In the genomic region with DNA sequence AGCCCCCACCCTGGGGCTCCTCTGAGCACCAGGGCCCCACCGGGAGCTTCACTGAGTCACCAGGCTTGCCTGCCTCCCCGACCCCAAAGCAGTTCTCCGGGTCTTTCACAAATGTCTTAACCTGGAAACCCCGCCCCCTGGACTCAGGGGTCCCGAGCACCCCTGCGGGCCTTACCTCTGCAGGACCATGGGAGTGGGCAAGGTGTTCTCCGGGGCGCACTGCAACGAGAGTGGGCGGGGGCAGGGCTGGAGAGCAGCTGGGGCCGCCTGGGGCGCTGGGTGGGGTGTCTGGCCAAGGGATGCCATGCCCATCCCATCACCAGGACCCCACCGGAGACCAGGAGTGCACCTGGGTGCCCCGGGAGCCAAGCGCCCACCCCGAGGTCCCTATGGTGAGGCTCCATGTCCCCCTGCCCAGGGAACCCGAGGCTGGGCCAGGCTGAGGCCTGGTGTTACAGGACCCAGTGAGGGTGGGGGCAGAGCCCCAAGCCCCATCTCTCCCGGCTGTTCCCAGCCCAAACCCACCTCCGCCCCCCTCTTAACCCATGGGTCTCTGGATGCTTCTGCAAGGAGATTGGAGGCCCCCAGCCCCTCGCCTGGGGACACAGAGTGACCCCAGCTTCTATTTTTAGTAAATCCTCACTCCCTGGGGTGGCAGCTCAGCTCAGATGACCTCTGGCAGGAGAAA, we compare ENCODE assay signal across 1 cellular context.
A peak's percentile ranks its signal among the peaks of the same experiment; 100 is the strongest.
TF ChIP-seq lines count a peak whose summit lies in the region.

No MANE protein-coding gene starts in this region.

TF ChIP-seq in GM12878, 131 proteins besides CTCF, POLR2A, EP300 and RAD21:
- peak; percentile 18; the same call in 1 of the 2 replicates for TF ChIP-seq POLR2AphosphoS2 (IDR thresholded peaks at IDR 0.05; ENCODE audit: low read depth, low read length)
- no peak for TF ChIP-seq ZSCAN29 (IDR thresholded peaks at IDR 0.05)
- TF ChIP-seq, protein P1, sequence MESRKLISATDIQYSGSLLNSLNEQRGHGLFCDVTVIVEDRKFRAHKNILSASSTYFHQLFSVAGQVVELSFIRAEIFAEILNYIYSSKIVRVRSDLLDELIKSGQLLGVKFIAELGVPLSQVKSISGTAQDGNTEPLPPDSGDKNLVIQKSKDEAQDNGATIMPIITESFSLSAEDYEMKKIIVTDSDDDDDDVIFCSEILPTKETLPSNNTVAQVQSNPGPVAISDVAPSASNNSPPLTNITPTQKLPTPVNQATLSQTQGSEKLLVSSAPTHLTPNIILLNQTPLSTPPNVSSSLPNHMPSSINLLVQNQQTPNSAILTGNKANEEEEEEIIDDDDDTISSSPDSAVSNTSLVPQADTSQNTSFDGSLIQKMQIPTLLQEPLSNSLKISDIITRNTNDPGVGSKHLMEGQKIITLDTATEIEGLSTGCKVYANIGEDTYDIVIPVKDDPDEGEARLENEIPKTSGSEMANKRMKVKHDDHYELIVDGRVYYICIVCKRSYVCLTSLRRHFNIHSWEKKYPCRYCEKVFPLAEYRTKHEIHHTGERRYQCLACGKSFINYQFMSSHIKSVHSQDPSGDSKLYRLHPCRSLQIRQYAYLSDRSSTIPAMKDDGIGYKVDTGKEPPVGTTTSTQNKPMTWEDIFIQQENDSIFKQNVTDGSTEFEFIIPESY (IDR thresholded peaks at IDR 0.05), result no peak
- TF ChIP-seq JUNB (IDR thresholded peaks at IDR 0.05), result no peak
- TF ChIP-seq, protein P2, sequence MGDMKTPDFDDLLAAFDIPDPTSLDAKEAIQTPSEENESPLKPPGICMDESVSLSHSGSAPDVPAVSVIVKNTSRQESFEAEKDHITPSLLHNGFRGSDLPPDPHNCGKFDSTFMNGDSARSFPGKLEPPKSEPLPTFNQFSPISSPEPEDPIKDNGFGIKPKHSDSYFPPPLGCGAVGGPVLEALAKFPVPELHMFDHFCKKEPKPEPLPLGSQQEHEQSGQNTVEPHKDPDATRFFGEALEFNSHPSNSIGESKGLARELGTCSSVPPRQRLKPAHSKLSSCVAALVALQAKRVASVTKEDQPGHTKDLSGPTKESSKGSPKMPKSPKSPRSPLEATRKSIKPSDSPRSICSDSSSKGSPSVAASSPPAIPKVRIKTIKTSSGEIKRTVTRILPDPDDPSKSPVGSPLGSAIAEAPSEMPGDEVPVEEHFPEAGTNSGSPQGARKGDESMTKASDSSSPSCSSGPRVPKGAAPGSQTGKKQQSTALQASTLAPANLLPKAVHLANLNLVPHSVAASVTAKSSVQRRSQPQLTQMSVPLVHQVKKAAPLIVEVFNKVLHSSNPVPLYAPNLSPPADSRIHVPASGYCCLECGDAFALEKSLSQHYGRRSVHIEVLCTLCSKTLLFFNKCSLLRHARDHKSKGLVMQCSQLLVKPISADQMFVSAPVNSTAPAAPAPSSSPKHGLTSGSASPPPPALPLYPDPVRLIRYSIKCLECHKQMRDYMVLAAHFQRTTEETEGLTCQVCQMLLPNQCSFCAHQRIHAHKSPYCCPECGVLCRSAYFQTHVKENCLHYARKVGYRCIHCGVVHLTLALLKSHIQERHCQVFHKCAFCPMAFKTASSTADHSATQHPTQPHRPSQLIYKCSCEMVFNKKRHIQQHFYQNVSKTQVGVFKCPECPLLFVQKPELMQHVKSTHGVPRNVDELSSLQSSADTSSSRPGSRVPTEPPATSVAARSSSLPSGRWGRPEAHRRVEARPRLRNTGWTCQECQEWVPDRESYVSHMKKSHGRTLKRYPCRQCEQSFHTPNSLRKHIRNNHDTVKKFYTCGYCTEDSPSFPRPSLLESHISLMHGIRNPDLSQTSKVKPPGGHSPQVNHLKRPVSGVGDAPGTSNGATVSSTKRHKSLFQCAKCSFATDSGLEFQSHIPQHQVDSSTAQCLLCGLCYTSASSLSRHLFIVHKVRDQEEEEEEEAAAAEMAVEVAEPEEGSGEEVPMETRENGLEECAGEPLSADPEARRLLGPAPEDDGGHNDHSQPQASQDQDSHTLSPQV (IDR thresholded peaks at IDR 0.05), result no peak
- TF ChIP-seq, protein P3, sequence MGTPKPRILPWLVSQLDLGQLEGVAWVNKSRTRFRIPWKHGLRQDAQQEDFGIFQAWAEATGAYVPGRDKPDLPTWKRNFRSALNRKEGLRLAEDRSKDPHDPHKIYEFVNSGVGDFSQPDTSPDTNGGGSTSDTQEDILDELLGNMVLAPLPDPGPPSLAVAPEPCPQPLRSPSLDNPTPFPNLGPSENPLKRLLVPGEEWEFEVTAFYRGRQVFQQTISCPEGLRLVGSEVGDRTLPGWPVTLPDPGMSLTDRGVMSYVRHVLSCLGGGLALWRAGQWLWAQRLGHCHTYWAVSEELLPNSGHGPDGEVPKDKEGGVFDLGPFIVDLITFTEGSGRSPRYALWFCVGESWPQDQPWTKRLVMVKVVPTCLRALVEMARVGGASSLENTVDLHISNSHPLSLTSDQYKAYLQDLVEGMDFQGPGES (IDR thresholded peaks at IDR 0.05), result no peak
- TF ChIP-seq ZNF384 (IDR thresholded peaks at IDR 0.05; ENCODE audit: borderline replicate concordance, low read depth, low read length), result no peak
- TF ChIP-seq PAX8 (IDR thresholded peaks at IDR 0.05), result no peak
TF ChIP-seq in GM12878: peak in this region for 1.
